In the genomic region with DNA sequence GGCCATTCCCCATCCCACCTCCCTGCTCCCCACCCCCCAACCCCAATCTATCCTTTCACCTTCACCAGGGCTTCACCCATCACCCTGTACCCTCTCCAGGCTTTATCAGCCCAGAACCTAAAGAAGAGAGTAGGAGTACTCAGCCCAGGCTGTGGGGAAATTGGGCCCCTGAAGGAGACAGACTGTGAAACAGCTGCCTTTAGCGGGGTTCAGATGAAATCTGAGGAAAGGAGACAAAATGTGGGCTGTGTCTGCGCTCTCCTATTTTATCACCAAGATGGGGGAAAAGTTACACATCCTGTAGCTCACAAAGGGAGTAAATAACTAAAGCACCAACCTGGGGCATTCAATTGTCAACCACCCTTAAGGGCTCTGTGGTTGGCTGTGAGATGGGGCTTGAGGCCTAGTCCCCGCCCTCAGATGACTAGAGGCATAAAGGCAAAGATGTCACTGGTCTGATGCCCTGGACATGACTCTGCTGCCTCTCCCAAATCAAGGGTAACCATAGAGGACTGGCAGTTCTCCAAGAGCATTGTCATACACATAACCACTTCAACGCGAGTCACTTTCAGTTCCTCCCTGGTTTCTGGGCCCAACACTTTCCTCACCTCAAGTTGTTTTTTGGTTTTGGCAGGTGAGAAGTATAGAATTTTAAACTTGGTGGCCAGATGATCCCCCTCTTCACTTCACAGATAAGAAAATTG, we compare ENCODE assay signal across 8 cellular contexts. TPM values are rescaled to one million over a fixed set of nuclear protein-coding genes. Genes with fewer than 3 reads are reported as not detected.
A peak's percentile ranks its signal among the peaks of the same experiment; 100 is the strongest.
DNase-seq lines count a peak whose midpoint lies in the region; TF ChIP-seq lines count a peak whose summit lies in the region.

No MANE protein-coding gene starts in this region.

- peak overlapping the region; percentile 59 for H3K4me3 Mint-ChIP-seq in neural crest cell

- DNase-seq in GM12864 (ENCODE audit: low read depth) (peak; percentile 99), H4 (ENCODE audit: low spot score) (peak; percentile 77), LoVo (ENCODE audit: low spot score) (peak; percentile 73), neural crest cell (ENCODE audit: low read depth, low spot score) (no peak), NCI-H524 (lab: John Stamatoyannopoulos, UW) (no peak), posterior vena cava (ENCODE audit: low spot score) (no peak)
- DNase-seq in activated CD4-positive, alpha-beta T cell treated with anti-CD3 and anti-CD28 coated beads for 48 hours = peak; percentile 82
- peak; percentile 29 for DNase-seq in effector CD8-positive, alpha-beta T cell (lab: John Stamatoyannopoulos, UW)

- H3K27ac Mint-ChIP-seq in neural crest cell (ENCODE audit: unreplicated experiment) = no peak overlapping the region

- H3K9me3 Mint-ChIP-seq in neural crest cell = no peaks in the 10 kb centered on the region

- H3K36me3 Mint-ChIP-seq in neural crest cell (ENCODE audit: low read depth) = peaks cover 15% of the 10 kb centered on the region

- peaks cover 11% of the 10 kb centered on the region for H3K4me1 Mint-ChIP-seq in neural crest cell

- peaks cover 2% of the 10 kb centered on the region for H3K27me3 Mint-ChIP-seq in neural crest cell (ENCODE audit: low read depth)

- intact Hi-C loops in posterior vena cava (cut with DNase I) = no loop called here

- no peak overlapping the region for H3K4me3 ChIP-seq in GM12864 (ENCODE audit: low read depth, low read length)

- TF ChIP-seq CTCF in GM12864 (IDR thresholded peaks at IDR 0.05; ENCODE audit: low read depth, low read length, missing control alignments) = no peak
- TF ChIP-seq CTCF in neural crest cell (conservative IDR thresholded peaks at IDR 0.05) = no peak

RNA-seq across cellular contexts. Expression of a gene that starts 30.0 kb away (rescaled TPM):
- 0.93 and 2.9 TPM in 2 replicates for total RNA-seq in H4 (2014; rRNA removed; shearing (Covaris generic))
- total RNA-seq in neural crest cell = 16.8 and 18.1 TPM in 2 replicates
- 10 to 100 TPM; 60.5 to 64.5 TPM for total RNA-seq in posterior vena cava

Comparison
In these comparisons a context has a peak if more than half of its experiments do, and no peak if none do; other contexts are left out.
1. DNase-seq: peak in GM12864 (single experiment), H4 (single experiment), LoVo (single experiment), activated CD4-positive, alpha-beta T cell treated with anti-CD3 and anti-CD28 coated beads for 48 hours (single experiment) and effector CD8-positive, alpha-beta T cell (single experiment); none in neural crest cell (single experiment), NCI-H524 (0 of 2) and posterior vena cava (single experiment).